Comparison of ENCODE assay signal across 22 cellular contexts in genomic region chr22:40010752-40011145, GRCh38. TPM values are rescaled to one million over a fixed set of nuclear protein-coding genes. Genes with fewer than 3 reads are reported as not detected.
"Had no signal": no experiment of that assay in that cellular context is flagged by ENCODE, and none has a peak within 500 bp of the region (broad histone marks: within the 10 kb centered on the region; RNA-seq: fewer than 3 reads in every experiment).

No MANE protein-coding gene starts in this region.

- H3K4me1 ChIP-seq: lower lobe of right lung had no signal

- DNase-seq: activated CD4-positive, alpha-beta T cell treated with anti-CD3 and anti-CD28 coated beads, Interleukin-2, amount 10 ng/mL, durations not matched to agents 7 days and 5 days; activated CD8-positive, alpha-beta memory T cell treated with anti-CD3 and anti-CD28 coated beads, Interleukin-2, amount 50 U/mL, for 48 hours; activated gamma-delta T cell treated with Interleukin-2 at 50 U/mL for 16 hours; activated naive CD8-positive, alpha-beta T cell treated with anti-CD3 and anti-CD28 coated beads, Interleukin-2, amount 10 ng/mL, durations not matched to agents 7 days and 5 days; activated T-cell treated with anti-CD3 and anti-CD28 coated beads, Interleukin-2, amount 50 U/mL, for 72 hours; central memory CD4-positive, alpha-beta T cell; foreskin melanocyte; heart right ventricle; left colon; lower lobe of right lung; midbrain; stimulated activated CD4-positive, alpha-beta T cell treated with anti-CD3 and anti-CD28 coated beads, Interleukin-4, amount 100 ng/mL, for 24 hours; stimulated activated naive CD4-positive, alpha-beta T cell treated with Interleukin-2 at 50 U/mL for 16 hours; substantia nigra; transverse colon had no signal

- H3K27me3 ChIP-seq: right atrium auricular region had no signal

- ATAC-seq: heart right ventricle, left colon, lower lobe of right lung had no signal

- H3K36me3 ChIP-seq: heart right ventricle, lower lobe of right lung, right atrium auricular region, transverse colon had no signal

- H3K4me3 ChIP-seq: coronary artery, heart right ventricle, lower lobe of right lung, right atrium auricular region, skin epidermis, transverse colon had no signal

- H3K36me3 Mint-ChIP-seq: activated naive CD8-positive, alpha-beta T cell treated with anti-CD3 and anti-CD28 coated beads, Interleukin-2, amount 10 ng/mL, durations not matched to agents 7 days and 5 days; brain had no signal

- H3K27ac Mint-ChIP-seq: activated T-cell treated with anti-CD3 and anti-CD28 coated beads, Interleukin-2, amount 50 U/mL, for 72 hours had no signal

- FAIRE-seq: endothelial cell of umbilical vein had no signal

- H3K9me3 ChIP-seq: heart right ventricle, lower lobe of right lung, right atrium auricular region, transverse colon had no signal

- H3K27ac ChIP-seq: coronary artery, heart right ventricle, lower lobe of right lung, right atrium auricular region, transverse colon had no signal

- H3K9me3 Mint-ChIP-seq: activated CD4-positive, alpha-beta T cell treated with anti-CD3 and anti-CD28 coated beads, Interleukin-2, amount 10 ng/mL, durations not matched to agents 7 days and 5 days; activated naive CD8-positive, alpha-beta T cell treated with anti-CD3 and anti-CD28 coated beads, Interleukin-2, amount 10 ng/mL, durations not matched to agents 7 days and 5 days; activated T-cell treated with anti-CD3 and anti-CD28 coated beads, Interleukin-2, amount 50 U/mL, for 72 hours had no signal

RNA-seq across cellular contexts. Expression of gene FAM83F, which starts 16.0 kb away (rescaled TPM):
- total RNA-seq: endothelial cell of umbilical vein, fibroblast of lung, myocyte had no signal
- polyA plus RNA-seq: endothelial cell of umbilical vein, fibroblast of lung had no signal

RNA-seq across cellular contexts. Expression of gene TMA7B, which starts 50.6 kb away (rescaled TPM):
- total RNA-seq: endothelial cell of umbilical vein, fibroblast of lung, heart right ventricle, left colon, myocyte, right atrium auricular region had no signal
- polyA plus RNA-seq: endothelial cell of umbilical vein, fibroblast of lung, heart right ventricle had no signal
